In genomic region chr13:43686557-43686956, GRCh38 we compare ENCODE assay signal across 9 cellular contexts.
A peak's percentile ranks its signal among the peaks of the same experiment; 100 is the strongest.
DNase-seq lines count a peak whose midpoint lies in the region; ATAC-seq and TF ChIP-seq lines count a peak whose summit lies in the region.
"Had no signal": no experiment of that assay in that cellular context is flagged by ENCODE, and none has a peak within 500 bp of the region (broad histone marks: within the 10 kb centered on the region; RNA-seq: fewer than 3 reads in every experiment).

No MANE protein-coding gene starts in this region.

- no peak for TF ChIP-seq CTCF in AG04450 (IDR thresholded peaks at IDR 0.05; ENCODE audit: low read depth, low read length)
- no peak for TF ChIP-seq CTCF in IMR-90 (conservative IDR thresholded peaks at IDR 0.05; ENCODE audit: low read depth, low read length)

- no TSS peak for BruUV-seq in IMR-90 (replicated peaks; lab: Mats Ljungman, UMichigan)

- in situ Hi-C loops in IMR-90 (cut with MboI; ENCODE audit: low sequenced_read_pairs), result no loop called here

- H2BK20ac ChIP-seq in IMR-90 (ENCODE audit: low read depth, low read length), result no peak overlapping the region

- WGBS in IMR-90 (ENCODE audit: extremely low coverage in 2 of 2, insufficient read length in 1 of 2), 2 experiments, result no CpG with 5 or more reads among the region's 3 CpGs
- WGBS in mesendoderm (ENCODE audit: extremely low coverage, insufficient coverage, low lambda C conversion rate), result no CpG with 5 or more reads among the region's 3 CpGs

- POLR2A ChIA-PET in AG04450 (lab: Yijun Ruan, JAX) (no interaction called here), IMR-90 (lab: Charles Lee; ENCODE audit: unreplicated experiment) (no interaction called here)

- peak; percentile 88 for ATAC-seq in IMR-90 (ENCODE audit: low read depth)
- no peak for ATAC-seq in GM21423 (IDR thresholded peaks at IDR 0.05; ENCODE audit: unreplicated experiment)
- no peak for ATAC-seq in GM21717 (IDR thresholded peaks at IDR 0.05; ENCODE audit: unreplicated experiment)
- ATAC-seq: activated T-cell treated with anti-CD3 and anti-CD28 coated beads, Interleukin-2, amount 50 U/mL, for 4 hours had no signal

- no peak overlapping the region for H3K4ac ChIP-seq in IMR-90 (ENCODE audit: low read depth, low read length)
- H3K4ac ChIP-seq in mesendoderm (ENCODE audit: low read depth, low read length), result no peak overlapping the region

- H2AK5ac ChIP-seq in IMR-90 (ENCODE audit: low read depth, low read length) (no peak overlapping the region), mesendoderm (ENCODE audit: low read length) (no peak overlapping the region)

- intact Hi-C loops in IMR-90 (cut with micrococcal nuclease), result no loop called here

- DNase-seq in AG04450 (ENCODE audit: low read depth, low spot score) (peak; percentile 49), IMR-90 (peak; percentile 93), epidermal melanocyte (ENCODE audit: insufficient read length, low spot score) (peak; percentile 31), mesendoderm (peak; percentile 76), NCI-H2107 (lab: John Stamatoyannopoulos, UW) (no peak), GDM1 (lab: John Stamatoyannopoulos, UW) (no peak)
- DNase-seq: activated T-cell treated with anti-CD3 and anti-CD28 coated beads, Interleukin-2, amount 50 U/mL, for 4 hours had no signal

- H2BK5ac ChIP-seq in IMR-90 (ENCODE audit: low read depth, low read length, poor library complexity, severe bottlenecking) (no peak overlapping the region), mesendoderm (ENCODE audit: low read length) (no peak overlapping the region)

- no peak overlapping the region for H2AFZ ChIP-seq in IMR-90 (replicated peaks; ENCODE audit: low read length, poor library complexity)

- H3K56ac ChIP-seq in IMR-90 (ENCODE audit: extremely low read depth, insufficient read depth, low read length) (no peak overlapping the region), mesendoderm (ENCODE audit: low read length) (no peak overlapping the region)

- no peaks in the 10 kb centered on the region for H3K27me3 ChIP-seq in AG04450 (ENCODE audit: control insufficient read depth, insufficient read depth, low read length)
- no peaks in the 10 kb centered on the region for H3K27me3 ChIP-seq in IMR-90 (ENCODE audit: control insufficient read depth, insufficient read depth, low read length)
- H3K27me3 ChIP-seq in mesendoderm (ENCODE audit: insufficient read depth, low read length, poor library complexity), result no peaks in the 10 kb centered on the region

- no peak overlapping the region for H3K14ac ChIP-seq in IMR-90 (replicated peaks; ENCODE audit: low read depth, low read length)

- H3K4me2 ChIP-seq in IMR-90 (ENCODE audit: low read depth, low read length) (no peak overlapping the region), mesendoderm (ENCODE audit: low read length) (no peak overlapping the region)

- no peak overlapping the region for H2AK9ac ChIP-seq in IMR-90 (replicated peaks; ENCODE audit: low read depth, low read length, poor library complexity)

- no peak for TF ChIP-seq RAD21 in IMR-90 (IDR thresholded peaks at IDR 0.05; ENCODE audit: low read length)

- no peaks in the 10 kb centered on the region; the same call in 1 of the 2 replicates for H3K4me1 ChIP-seq in IMR-90 (ENCODE audit: control insufficient read depth, insufficient read depth, low read length)
- no peaks in the 10 kb centered on the region for H3K4me1 ChIP-seq in mesendoderm (ENCODE audit: control insufficient read depth, low read depth, low read length)

- no peak overlapping the region for H3K23ac ChIP-seq in IMR-90 (ENCODE audit: low read depth, low read length)
- no peak overlapping the region for H3K23ac ChIP-seq in mesendoderm (ENCODE audit: low read length)

- no peak overlapping the region for H3K9ac ChIP-seq in IMR-90 (ENCODE audit: low read depth, low read length)
- no peak overlapping the region for H3K9ac ChIP-seq in mesendoderm (ENCODE audit: low read length)

- H3K27ac ChIP-seq in AG04450 (ENCODE audit: low read depth, low read length), result no peak overlapping the region
- no peak overlapping the region for H3K27ac ChIP-seq in IMR-90 (ENCODE audit: insufficient read depth, low read length)
- no peak overlapping the region for H3K27ac ChIP-seq in mesendoderm (ENCODE audit: low read depth, low read length)

- H3K79me1 ChIP-seq in IMR-90 (ENCODE audit: low read depth in 1 of 2, low read length in 2 of 2) (no peaks in the 10 kb centered on the region), mesendoderm (ENCODE audit: low read length) (no peaks in the 10 kb centered on the region)

- CTCF ChIA-PET in AG04450 (lab: Charles Lee) (no interaction called here), IMR-90 (lab: Yijun Ruan, JAX) (no interaction called here)

- no peaks in the 10 kb centered on the region for H3K79me2 ChIP-seq in mesendoderm (ENCODE audit: control insufficient read depth, insufficient read depth, low read length)

- TF ChIP-seq POLR2A in IMR-90 (IDR thresholded peaks at IDR 0.05; ENCODE audit: low read depth, low read length), result no peak

- H3K9me1 ChIP-seq in IMR-90 (ENCODE audit: insufficient read depth, low read length), result no peaks in the 10 kb centered on the region

- H2BK15ac ChIP-seq in IMR-90 (ENCODE audit: low read depth, low read length) (no peak overlapping the region), mesendoderm (replicated peaks; ENCODE audit: low read depth) (no peak overlapping the region)

- H4K5ac ChIP-seq in IMR-90 (ENCODE audit: low read depth, low read length), result no peak overlapping the region
- no peak overlapping the region for H4K5ac ChIP-seq in mesendoderm (ENCODE audit: low read length)

- H4K91ac ChIP-seq in IMR-90 (ENCODE audit: insufficient read depth, low read depth, low read length), result no peak overlapping the region

- dilution Hi-C loops in IMR-90 (cut with HindIII; ENCODE audit: low sequenced_read_pairs, unreplicated experiment), result no loop called here

- H3K36me3 ChIP-seq in IMR-90 (ENCODE audit: control insufficient read depth, insufficient read depth, low read length) (no peaks in the 10 kb centered on the region), mesendoderm (ENCODE audit: control insufficient read depth, insufficient read depth, low read length) (no peaks in the 10 kb centered on the region)

- H3K9me3 ChIP-seq in AG04450 (ENCODE audit: control insufficient read depth, insufficient read depth, low read length) (no peaks in the 10 kb centered on the region), IMR-90 (ENCODE audit: control insufficient read depth, insufficient read depth, low read length) (no peaks in the 10 kb centered on the region)

- H2BK120ac ChIP-seq in IMR-90 (ENCODE audit: low read depth, low read length) (no peak overlapping the region), mesendoderm (ENCODE audit: low read depth, low read length) (no peak overlapping the region)

- no peaks in the 10 kb centered on the region for H4K20me1 ChIP-seq in IMR-90 (ENCODE audit: insufficient read depth, low read length)

- H4K8ac ChIP-seq in IMR-90 (ENCODE audit: low read depth in 2 of 2, low read length in 2 of 2) (no peak overlapping the region), mesendoderm (ENCODE audit: low read depth, low read length) (no peak overlapping the region)

- no peak overlapping the region for H3K4me3 ChIP-seq in AG04450 (ENCODE audit: low read depth, low read length)
- H3K4me3 ChIP-seq in IMR-90 (ENCODE audit: insufficient read depth, low read depth, low read length), result no peak overlapping the region
- H3K4me3 ChIP-seq in mesendoderm (ENCODE audit: low read length), result no peak overlapping the region

- no peak overlapping the region for H3K18ac ChIP-seq in IMR-90 (ENCODE audit: low read depth, low read length)
- no peak overlapping the region for H3K18ac ChIP-seq in mesendoderm (ENCODE audit: low read length)

TF ChIP-seq in IMR-90, 13 proteins besides CTCF, POLR2A, EP300 and RAD21:
- TF ChIP-seq FOS (IDR thresholded peaks at IDR 0.05; ENCODE audit: low read depth, low read length), result peak; percentile 74
- no peak for TF ChIP-seq NFE2L2 (IDR thresholded peaks at IDR 0.05; ENCODE audit: low read depth, low read length)

Comparison
In these comparisons a context has a peak if more than half of its experiments do, and no peak if none do; other contexts are left out.
1. DNase-seq: peak in AG04450 (single experiment), IMR-90 (single experiment), epidermal melanocyte (single experiment) and mesendoderm (single experiment); none in NCI-H2107 (single experiment) and GDM1 (single experiment).